8 cellular contexts compared by ENCODE assay signal in genomic region chr9:124414612-124415011, GRCh38. TPM values are rescaled to one million over a fixed set of nuclear protein-coding genes. Genes with fewer than 3 reads are reported as not detected.
DNase-seq lines count a peak whose midpoint lies in the region; FAIRE-seq and TF ChIP-seq lines count a peak whose summit lies in the region.

No MANE protein-coding gene starts in this region.

- H3K4me2 ChIP-seq in BLaER1 (peak overlapping the region; percentile 96), Loucy (ENCODE audit: low read depth, low read length, poor library complexity, severe bottlenecking) (peak overlapping the region; percentile 80), neural cell (ENCODE audit: low read length) (peak overlapping the region; percentile 97)

- peak overlapping the region; percentile 91 for H3K4me3 ChIP-seq in BLaER1
- H3K4me3 ChIP-seq in Loucy (ENCODE audit: low read length, poor library complexity, severe bottlenecking), result peak overlapping the region; percentile 86
- H3K4me3 ChIP-seq in duodenal mucosa (ENCODE audit: low read depth in 1 of 2, low read length in 2 of 2), result peak overlapping the region; percentile 83 to 100
- H3K4me3 ChIP-seq in neural cell (ENCODE audit: low read length), result peak overlapping the region; percentile 77

- H3K36me3 ChIP-seq in BLaER1 (peaks cover 46% of the 10 kb centered on the region), Loucy (ENCODE audit: insufficient read depth, low read length) (peaks cover 28% of the 10 kb centered on the region; the same call in 1 of the 2 replicates), duodenal mucosa (ENCODE audit: control insufficient read depth in 1 of 2, insufficient read depth in 2 of 2, low read length in 2 of 2) (peaks cover 21 to 34% of the 10 kb centered on the region in 2 donors), neural cell (ENCODE audit: insufficient read depth, low read length) (peaks cover 10% of the 10 kb centered on the region)

- H3K9me2 ChIP-seq in Loucy (replicated peaks; ENCODE audit: low read depth, low read length) (no peaks in the 10 kb centered on the region), neural cell (ENCODE audit: insufficient read depth, low read length) (no peaks in the 10 kb centered on the region)

- TF ChIP-seq CTCF in Loucy (conservative IDR thresholded peaks at IDR 0.05; ENCODE audit: low read length), result no peak
- no peak for TF ChIP-seq CTCF in neural cell (IDR thresholded peaks at IDR 0.05; ENCODE audit: poor library complexity, severe bottlenecking)

- no peak overlapping the region for H2AFZ ChIP-seq in Loucy (ENCODE audit: low read length)
- H2AFZ ChIP-seq in neural cell (ENCODE audit: low read depth, low read length), result peak overlapping the region; percentile 46

- H3K27me3 ChIP-seq in BLaER1, result no peaks in the 10 kb centered on the region
- H3K27me3 ChIP-seq in Loucy (ENCODE audit: insufficient read depth, low read length, poor library complexity, severe bottlenecking), result no peaks in the 10 kb centered on the region
- H3K27me3 ChIP-seq in duodenal mucosa (ENCODE audit: control insufficient read depth in 1 of 2, insufficient read depth in 2 of 2, low read length in 2 of 2), result no peaks in the 10 kb centered on the region
- no peaks in the 10 kb centered on the region for H3K27me3 ChIP-seq in neural cell (ENCODE audit: insufficient read depth, low read depth, low read length)

- H3K4me1 ChIP-seq in BLaER1, result peaks cover 25% of the 10 kb centered on the region
- H3K4me1 ChIP-seq in Loucy (ENCODE audit: insufficient read depth, low read length, poor library complexity, severe bottlenecking), result peaks cover 12% of the 10 kb centered on the region
- H3K4me1 ChIP-seq in duodenal mucosa (ENCODE audit: control insufficient read depth in 1 of 2, insufficient read depth in 2 of 2, low read length in 2 of 2), result peaks cover 8 to 11% of the 10 kb centered on the region in 2 donors

- TF ChIP-seq RAD21 in neural cell (conservative IDR thresholded peaks at IDR 0.05), result no peak

- no peaks in the 10 kb centered on the region; the same call in 1 of the 2 replicates for H3K9me3 ChIP-seq in BLaER1
- H3K9me3 ChIP-seq in Loucy (ENCODE audit: insufficient read depth, low read depth, low read length), result no peaks in the 10 kb centered on the region
- no peaks in the 10 kb centered on the region for H3K9me3 ChIP-seq in duodenal mucosa (ENCODE audit: control insufficient read depth in 1 of 2, low read length in 2 of 2)
- no peaks in the 10 kb centered on the region for H3K9me3 ChIP-seq in neural cell (ENCODE audit: low read length)

- FAIRE-seq in HTR-8/SVneo (lab: Jason Lieb, UNC), result no peak

- H4K20me1 ChIP-seq in BLaER1, result peaks cover 21% of the 10 kb centered on the region
- H4K20me1 ChIP-seq in Loucy (ENCODE audit: insufficient read depth, low read length, poor library complexity, severe bottlenecking), result peaks cover 19% of the 10 kb centered on the region
- H4K20me1 ChIP-seq in neural cell (ENCODE audit: insufficient read depth), result no peaks in the 10 kb centered on the region

- H3K9ac ChIP-seq in BLaER1 (peak overlapping the region; percentile 90), Loucy (ENCODE audit: low read depth, low read length, poor library complexity, severe bottlenecking) (peak overlapping the region; percentile 74), duodenal mucosa (ENCODE audit: low read depth in 1 of 2, low read length in 2 of 2) (peak overlapping the region; percentile 89 to 92), neural cell (ENCODE audit: low read length) (peak overlapping the region; percentile 81)

- peak overlapping the region; percentile 89 for H3K27ac ChIP-seq in BLaER1
- no peak overlapping the region for H3K27ac ChIP-seq in duodenal mucosa (ENCODE audit: low read depth, low read length)
- peak overlapping the region; percentile 65 for H3K27ac ChIP-seq in neural cell (ENCODE audit: low read length)

- H3F3A ChIP-seq in Loucy (ENCODE audit: low read depth), result no peaks in the 10 kb centered on the region
- H3F3A ChIP-seq in neural cell (ENCODE audit: insufficient read depth, low read length, poor library complexity, severe bottlenecking), result no peaks in the 10 kb centered on the region

- DNase-seq in NCI-H1436 (lab: John Stamatoyannopoulos, UW), result no peak
- no peak for DNase-seq in HTR-8/SVneo (ENCODE audit: insufficient read length, low spot score)
- DNase-seq in activated effector memory CD4-positive, alpha-beta T cell treated with anti-CD3 and anti-CD28 coated beads, Interleukin-2, amount 50 U/mL, for 16 hours, result no peak
- no peak for DNase-seq in pons (ENCODE audit: low spot score)

- TF ChIP-seq EP300 in neural cell (conservative IDR thresholded peaks at IDR 0.05; ENCODE audit: poor library complexity, severe bottlenecking), result no peak

- H3K79me2 ChIP-seq in Loucy (ENCODE audit: insufficient read depth, low read length) (peaks cover 50% of the 10 kb centered on the region), neural cell (replicated peaks; ENCODE audit: insufficient read depth, low read length) (peaks cover 24% of the 10 kb centered on the region)

TF ChIP-seq in neural cell, 6 proteins besides CTCF, POLR2A, EP300 and RAD21:
- TF ChIP-seq MXI1 (conservative IDR thresholded peaks at IDR 0.05; ENCODE audit: poor library complexity, severe bottlenecking), result no peak
- no peak for TF ChIP-seq POLR2AphosphoS5 (IDR thresholded peaks at IDR 0.05)
- no peak for TF ChIP-seq REST (IDR thresholded peaks at IDR 0.05; ENCODE audit: borderline replicate concordance)
- TF ChIP-seq EZH2 (IDR thresholded peaks at IDR 0.05; ENCODE audit: borderline replicate concordance, insufficient read depth, low read length, poor library complexity, severe bottlenecking), result no peak
- TF ChIP-seq SMC3 (conservative IDR thresholded peaks at IDR 0.05; ENCODE audit: poor library complexity), result no peak
- TF ChIP-seq TAF1 (IDR thresholded peaks at IDR 0.05; ENCODE audit: low read depth), result no peak

RNA-seq across cellular contexts. Expression of gene PSMB7, which starts 0.6 kb away (rescaled TPM):
- 363 and 388 TPM in 2 replicates for polyA plus RNA-seq in neural cell
- 192 and 198 TPM in 2 replicates for polyA minus RNA-seq in neural cell

RNA-seq across cellular contexts. Expression of gene ADGRD2, which starts 35.6 kb away (rescaled TPM):
- not detected in 2 replicates for polyA plus RNA-seq in neural cell
- not detected in 2 replicates for polyA minus RNA-seq in neural cell
